Comparison of ENCODE assay signal across 18 cellular contexts in genomic region chr16:16915771-16916170, GRCh38.
"Had no signal": no experiment of that assay in that cellular context is flagged by ENCODE, and none has a peak within 500 bp of the region (broad histone marks: within the 10 kb centered on the region; RNA-seq: fewer than 3 reads in every experiment).

No MANE protein-coding gene starts in this region.

- ATAC-seq: foreskin keratinocyte, left colon, lower lobe of right lung, natural killer cell, right lobe of liver had no signal

- DNase-seq: activated CD4-positive, CD25-positive, alpha-beta regulatory T cell treated with anti-CD3 and anti-CD28 coated beads, Interleukin-2, amount 50 U/mL, for 72 hours; activated CD8-positive, alpha-beta memory T cell treated with anti-CD3 and anti-CD28 coated beads for 24 hours; activated CD8-positive, alpha-beta memory T cell treated with anti-CD3 and anti-CD28 coated beads, Interleukin-2, amount 50 U/mL, for 48 hours; activated effector memory CD4-positive, alpha-beta T cell treated with Interleukin-2 at 50 U/mL for 16 hours; activated naive CD4-positive, alpha-beta T cell treated with anti-CD3 and anti-CD28 coated beads, Interleukin-2, amount 50 U/mL, for 16 hours; activated T-cell treated with anti-CD3 and anti-CD28 coated beads, Interleukin-2, amount 50 U/mL, for 48 hours; foreskin keratinocyte; glutamatergic neuron; hypothalamus; islet precursor cell; left colon; lower lobe of right lung; natural killer cell; ovary; right lobe of liver; stimulated activated CD4-positive, alpha-beta T cell treated with anti-CD3 and anti-CD28 coated beads, Interleukin-4, amount 100 ng/mL, for 1 hour; testis; upper lobe of left lung had no signal

- H3K4me3 Mint-ChIP-seq: natural killer cell had no signal

- H3K36me3 Mint-ChIP-seq: natural killer cell had no signal

- H3K27ac Mint-ChIP-seq: natural killer cell had no signal

- H3K9me3 Mint-ChIP-seq: natural killer cell had no signal
